ENCODE assay signal across 26 cellular contexts in genomic region chr1:77387553-77387952, GRCh38.
"Had no signal": no experiment of that assay in that cellular context is flagged by ENCODE, and none has a peak within 500 bp of the region (broad histone marks: within the 10 kb centered on the region; RNA-seq: fewer than 3 reads in every experiment).

No MANE protein-coding gene starts in this region.

- DNase-seq: activated CD4-positive, alpha-beta T cell treated with anti-CD3 and anti-CD28 coated beads for 48 hours; activated CD4-positive, alpha-beta T cell treated with anti-CD3 and anti-CD28 coated beads, Interleukin-2, amount 50 U/mL, for 48 hours; activated CD4-positive, CD25-positive, alpha-beta regulatory T cell treated with anti-CD3 and anti-CD28 coated beads, Interleukin-2, amount 50 U/mL, for 72 hours; activated CD8-positive, alpha-beta memory T cell treated with anti-CD3 and anti-CD28 coated beads, Interleukin-2, amount 10 ng/mL, durations not matched to agents 7 days and 5 days; activated effector memory CD4-positive, alpha-beta T cell treated with Interleukin-2 at 50 U/mL for 16 hours; activated naive CD4-positive, alpha-beta T cell; activated T-cell treated with anti-CD3 and anti-CD28 coated beads, Interleukin-2, amount 50 U/mL, for 24 hours; body of pancreas; MG63; MV-4-11; NCI-H1092 treated with DMSO at 0.1 percent for 48 hours; NCI-H1417 treated with DMSO at 0.1 percent for 48 hours; NCI-H187; NCI-H510A treated with DMSO at 0.1 percent for 48 hours; Peyer's patch; Right ventricle myocardium superior; SJCRH30; SW 1271; T-helper 9 cell had no signal

- H3K27ac Mint-ChIP-seq: activated CD8-positive, alpha-beta memory T cell treated with anti-CD3 and anti-CD28 coated beads, Interleukin-2, amount 10 ng/mL, durations not matched to agents 7 days and 5 days; activated naive CD4-positive, alpha-beta T cell treated with anti-CD3 and anti-CD28 coated beads, Interleukin-2, amount 50 U/mL, for 24 hours; activated T-cell treated with anti-CD3 and anti-CD28 coated beads, Interleukin-2, amount 50 U/mL, for 24 hours; activated T-helper 1 cell treated with anti-CD3 and anti-CD28 coated beads, Interleukin-12 subunit alpha, Interleukin-12 subunit beta, Interleukin-2, Interleukin-4 antibody, amounts not matched to agents 30 ng/mL and 10 ng/mL and 1 ng/mL, durations not matched to agents 14 hours and 24 hours and 36 hours; T-helper 1 cell treated with Interleukin-12 subunit alpha and Interleukin-12 subunit beta and Interleukin-4 antibody, amounts not matched to agents 30 μg/mL and 1 μg/mL, for 36 hours; WTC11 had no signal

- H3K27me3 ChIP-seq: ascending aorta, body of pancreas, MG63, Peyer's patch, SJCRH30 had no signal

- H3K9me3 Mint-ChIP-seq: activated naive CD4-positive, alpha-beta T cell treated with anti-CD3 and anti-CD28 coated beads, Interleukin-2, amount 50 U/mL, for 24 hours; activated T-cell treated with anti-CD3 and anti-CD28 coated beads, Interleukin-2, amount 50 U/mL, for 24 hours; activated T-helper 1 cell treated with anti-CD3 and anti-CD28 coated beads, Interleukin-12 subunit alpha, Interleukin-12 subunit beta, Interleukin-2, Interleukin-4 antibody, amounts not matched to agents 30 ng/mL and 10 ng/mL and 1 ng/mL, durations not matched to agents 14 hours and 24 hours and 36 hours; central memory CD8-positive, alpha-beta T cell; T-helper 1 cell treated with Interleukin-12 subunit alpha and Interleukin-12 subunit beta and Interleukin-4 antibody, amounts not matched to agents 30 μg/mL and 1 μg/mL, for 36 hours; WTC11 had no signal

- H3K4me1 Mint-ChIP-seq: activated CD8-positive, alpha-beta memory T cell treated with anti-CD3 and anti-CD28 coated beads, Interleukin-2, amount 10 ng/mL, durations not matched to agents 7 days and 5 days had no signal

- H3K27me3 Mint-ChIP-seq: activated naive CD4-positive, alpha-beta T cell treated with anti-CD3 and anti-CD28 coated beads, Interleukin-2, amount 50 U/mL, for 24 hours; activated T-cell treated with anti-CD3 and anti-CD28 coated beads, Interleukin-2, amount 50 U/mL, for 24 hours had no signal

- H3K27ac ChIP-seq: ascending aorta, body of pancreas, Peyer's patch, RWPE1, SJCRH30 had no signal

- H3K4me3 Mint-ChIP-seq: activated CD8-positive, alpha-beta memory T cell treated with anti-CD3 and anti-CD28 coated beads, Interleukin-2, amount 10 ng/mL, durations not matched to agents 7 days and 5 days; activated naive CD4-positive, alpha-beta T cell treated with anti-CD3 and anti-CD28 coated beads, Interleukin-2, amount 50 U/mL, for 24 hours; activated T-cell treated with anti-CD3 and anti-CD28 coated beads, Interleukin-2, amount 50 U/mL, for 24 hours; activated T-helper 1 cell treated with anti-CD3 and anti-CD28 coated beads, Interleukin-12 subunit alpha, Interleukin-12 subunit beta, Interleukin-2, Interleukin-4 antibody, amounts not matched to agents 30 ng/mL and 10 ng/mL and 1 ng/mL, durations not matched to agents 14 hours and 24 hours and 36 hours; central memory CD8-positive, alpha-beta T cell; T-helper 1 cell treated with Interleukin-12 subunit alpha and Interleukin-12 subunit beta and Interleukin-4 antibody, amounts not matched to agents 30 μg/mL and 1 μg/mL, for 36 hours; WTC11 had no signal

- H3K36me3 Mint-ChIP-seq: activated CD8-positive, alpha-beta memory T cell treated with anti-CD3 and anti-CD28 coated beads, Interleukin-2, amount 10 ng/mL, durations not matched to agents 7 days and 5 days; WTC11 had no signal

- H3K4me3 ChIP-seq: ascending aorta, body of pancreas, MG63, Peyer's patch, SJCRH30 had no signal
